Comparison of ENCODE assay signal across 22 cellular contexts in genomic region chr2:80643598-80643997, GRCh38.
A peak's percentile ranks its signal among the peaks of the same experiment; 100 is the strongest.
DNase-seq lines count a peak whose midpoint lies in the region; ATAC-seq and TF ChIP-seq lines count a peak whose summit lies in the region.
"Had no signal": no experiment of that assay in that cellular context is flagged by ENCODE, and none has a peak within 500 bp of the region (broad histone marks: within the 10 kb centered on the region; RNA-seq: fewer than 3 reads in every experiment).

No MANE protein-coding gene starts in this region.

- BruUV-seq in MCF 10A (replicated peaks; lab: Mats Ljungman, UMichigan) (no TSS peak), mammary epithelial cell (replicated peaks; lab: Mats Ljungman, UMichigan) (no TSS peak)

- H3K27ac Mint-ChIP-seq in MCF 10A (ENCODE audit: low read depth, unreplicated experiment), result no peak overlapping the region
- H3K27ac Mint-ChIP-seq: CD4-positive, CD25-positive, alpha-beta regulatory T cell; CD8-positive, alpha-beta T cell; HFFc6 had no signal

- no peak for ATAC-seq in GM21515 (IDR thresholded peaks at IDR 0.05; ENCODE audit: unreplicated experiment)
- ATAC-seq: A549; CD8-positive, alpha-beta T cell; GM12878 had no signal

- no peak overlapping the region for H3K4me2 ChIP-seq in mammary epithelial cell (ENCODE audit: insufficient read depth, low read depth, low read length)
- H3K4me2 ChIP-seq: A549, BLaER1 had no signal

- H3K4me1 Mint-ChIP-seq in MCF 10A (ENCODE audit: insufficient read depth, unreplicated experiment), result peaks cover 13% of the 10 kb centered on the region
- H3K4me1 Mint-ChIP-seq: CD4-positive, CD25-positive, alpha-beta regulatory T cell had no signal

- CTCF ChIA-PET in MCF 10A (lab: Yijun Ruan, JAX), result interaction anchor here (0.7 kb wide), 1 partner anchor 29 kb away, joined by 3 read pairs; no protein-coding TSS in a partner anchor
- CTCF ChIA-PET in mammary epithelial cell (lab: Charles Lee; ENCODE audit: low non-redundant PET), result no interaction called here

- H3K4me3 ChIP-seq in mammary epithelial cell (replicated peaks in 1 of 3; ENCODE audit: insufficient read depth in 1 of 3, low read depth in 2 of 3, low read length in 3 of 3) (no peak overlapping the region), epithelial cell of esophagus (ENCODE audit: low read length) (no peak overlapping the region), BE2C (ENCODE audit: low read depth, low read length) (no peak overlapping the region)
- H3K4me3 ChIP-seq: A549, BLaER1, GM12878, HAP-1 had no signal

- H3K79me2 ChIP-seq in mammary epithelial cell (ENCODE audit: insufficient read depth, low read length), result no peaks in the 10 kb centered on the region

- TF ChIP-seq CTCF in MCF 10A (IDR thresholded peaks at IDR 0.05; ENCODE audit: unreplicated experiment), result no peak
- no peak for TF ChIP-seq CTCF in mammary epithelial cell (conservative IDR thresholded peaks at IDR 0.05 in 1 of 2, IDR thresholded peaks at IDR 0.05 in 1 of 2; ENCODE audit: extremely low read depth in 1 of 2, insufficient read depth in 1 of 2, low read depth in 1 of 2, low read length in 2 of 2)
- no peak for TF ChIP-seq CTCF in epithelial cell of esophagus (IDR thresholded peaks at IDR 0.05; ENCODE audit: insufficient read depth, low read depth, low read length, missing control alignments)
- no peak for TF ChIP-seq CTCF in BE2C (IDR thresholded peaks at IDR 0.05; ENCODE audit: low read depth, low read length)

- DNase-seq in MCF 10A (ENCODE audit: unreplicated experiment) (peak; percentile 68), mammary epithelial cell (no peak), epithelial cell of esophagus (ENCODE audit: low read depth) (peak; percentile 13), kidney tubule cell (ENCODE audit: low spot score) (peak; percentile 6), BE2C (no peak), posterior vena cava (ENCODE audit: low spot score) (no peak)
- DNase-seq: 8988T; ACHN; CD4-positive, CD25-positive, alpha-beta regulatory T cell; CD8-positive, alpha-beta T cell; DMS 273 treated with DMSO at 0.1 percent for 48 hours; DMS79; EL; GDM1; GOT3; HFFc6 had no signal

- in situ Hi-C loops in mammary epithelial cell (cut with MboI; ENCODE audit: low sequenced_read_pairs in 2 of 2), result no loop called here

- H4K20me1 ChIP-seq in mammary epithelial cell (ENCODE audit: insufficient read depth, low read length), result no peaks in the 10 kb centered on the region
- H4K20me1 ChIP-seq: BLaER1 had no signal

- no peak overlapping the region for H2AFZ ChIP-seq in mammary epithelial cell (ENCODE audit: low read depth, low read length)

- H3K36me3 Mint-ChIP-seq in MCF 10A (ENCODE audit: insufficient read depth, unreplicated experiment), result no peaks in the 10 kb centered on the region
- H3K36me3 Mint-ChIP-seq: CD4-positive, CD25-positive, alpha-beta regulatory T cell; CD8-positive, alpha-beta T cell had no signal

- H3K4me1 ChIP-seq in mammary epithelial cell (ENCODE audit: insufficient read depth, low read length) (no peaks in the 10 kb centered on the region), BE2C (no peaks in the 10 kb centered on the region)
- H3K4me1 ChIP-seq: A549, BLaER1, HAP-1 had no signal

- dilution Hi-C loops in mammary epithelial cell (cut with HindIII; ENCODE audit: low sequenced_read_pairs), result no loop called here

- no peak overlapping the region for H3K4me3 Mint-ChIP-seq in MCF 10A (ENCODE audit: unreplicated experiment)
- H3K4me3 Mint-ChIP-seq: CD4-positive, CD25-positive, alpha-beta regulatory T cell; CD8-positive, alpha-beta T cell; HFFc6 had no signal

- H3K9ac ChIP-seq in mammary epithelial cell (ENCODE audit: insufficient read depth, low read length), result no peak overlapping the region
- H3K9ac ChIP-seq: BLaER1 had no signal

- H3K9me3 Mint-ChIP-seq in MCF 10A (ENCODE audit: unreplicated experiment), result no peaks in the 10 kb centered on the region

- POLR2A ChIA-PET in MCF 10A (lab: Yijun Ruan, JAX), result interaction anchor here (0.6 kb wide), 1 partner anchor 175 kb away, joined by 3 read pairs; no protein-coding TSS in a partner anchor

- intact Hi-C loops in MCF 10A (cut with micrococcal nuclease) (no loop called here), mammary epithelial cell (cut with micrococcal nuclease) (no loop called here), posterior vena cava (cut with DNase I) (no loop called here)

- H3K27me3 Mint-ChIP-seq in MCF 10A (ENCODE audit: insufficient read depth, unreplicated experiment), result no peaks in the 10 kb centered on the region
- H3K27me3 Mint-ChIP-seq: CD4-positive, CD25-positive, alpha-beta regulatory T cell had no signal

- H3K27ac ChIP-seq in mammary epithelial cell (ENCODE audit: insufficient read depth, low read depth, low read length), result no peak overlapping the region
- H3K27ac ChIP-seq: A549, BLaER1, C4-2B had no signal

- H3K9me3 ChIP-seq in mammary epithelial cell (replicated peaks; ENCODE audit: insufficient read depth, low read length) (peaks cover 16% of the 10 kb centered on the region), BE2C (no peaks in the 10 kb centered on the region)
- H3K9me3 ChIP-seq: BLaER1, HAP-1 had no signal

- H3K36me3 ChIP-seq in mammary epithelial cell (ENCODE audit: insufficient read depth, low read length) (no peaks in the 10 kb centered on the region), BE2C (no peaks in the 10 kb centered on the region)
- H3K36me3 ChIP-seq: BLaER1, HAP-1 had no signal

- H3K27me3 ChIP-seq in mammary epithelial cell (ENCODE audit: insufficient read depth, low read length), result no peaks in the 10 kb centered on the region
- no peaks in the 10 kb centered on the region for H3K27me3 ChIP-seq in BE2C
- H3K27me3 ChIP-seq: BLaER1 had no signal

Comparison
In these comparisons a context has a peak if more than half of its experiments do, and no peak if none do; other contexts are left out.
1. DNase-seq: peak in MCF 10A (single experiment), epithelial cell of esophagus (single experiment) and kidney tubule cell (single experiment); none in mammary epithelial cell (single experiment), BE2C (single experiment) and posterior vena cava (single experiment).